9 cellular contexts compared by ENCODE assay signal in the genomic region with DNA sequence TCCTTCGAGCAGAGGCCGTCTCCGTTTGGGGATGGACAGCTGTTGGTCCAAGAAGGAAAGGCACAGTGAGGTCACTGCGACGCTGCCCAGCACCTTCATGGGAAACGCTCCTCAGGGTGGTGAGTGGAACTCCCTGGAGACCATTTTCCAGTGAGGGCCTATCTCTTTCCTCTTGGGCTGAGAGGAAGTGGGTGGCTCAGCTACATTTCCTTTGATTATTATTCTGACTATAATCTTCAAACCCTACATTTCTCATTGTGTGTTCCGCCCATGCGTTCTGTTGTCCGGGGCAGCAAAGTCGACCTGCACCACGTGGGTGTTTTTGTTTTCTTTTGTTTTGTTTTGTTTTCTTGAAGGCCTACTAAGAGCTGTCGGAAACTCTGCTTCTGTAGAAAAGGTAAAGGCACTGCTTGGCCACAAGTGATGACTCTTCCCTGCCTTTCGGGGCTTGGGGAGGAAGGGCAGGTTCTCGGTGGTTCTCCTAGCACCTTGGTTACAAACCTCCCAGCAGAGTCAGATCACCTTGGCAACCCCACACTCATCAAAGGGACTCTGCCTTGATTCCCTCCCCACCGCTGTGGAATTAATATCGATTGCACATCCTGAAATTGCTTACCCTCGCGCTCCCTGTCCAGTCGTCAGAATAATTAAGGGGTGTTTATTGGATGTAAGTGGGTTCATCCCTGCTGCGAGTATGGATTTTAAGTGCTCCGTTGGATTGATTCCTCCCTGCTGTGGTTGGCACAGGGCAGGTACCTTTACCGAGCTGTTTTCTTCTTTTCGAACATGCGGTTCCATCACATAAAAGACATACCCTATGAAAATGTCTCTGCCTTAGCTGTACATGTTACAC. TPM values are rescaled to one million over a fixed set of nuclear protein-coding genes. Genes with fewer than 3 reads are reported as not detected.
DNase-seq lines count a peak whose midpoint lies in the region; ATAC-seq, FAIRE-seq and TF ChIP-seq lines count a peak whose summit lies in the region.
"Had no signal": no experiment of that assay in that cellular context is flagged by ENCODE, and none has a peak within 500 bp of the region (broad histone marks: within the 10 kb centered on the region; RNA-seq: fewer than 3 reads in every experiment).

No MANE protein-coding gene starts in this region.

- no peak overlapping the region for H2AFZ ChIP-seq in parathyroid adenoma

- H3K4me3 Mint-ChIP-seq in T-helper 17 cell = peak overlapping the region; percentile 74

- DNase-seq in GM12892 (ENCODE audit: insufficient read length) (no peak), T-helper 17 cell (no peak), dermis microvascular lymphatic vessel endothelial cell (ENCODE audit: low read depth in 2 of 2) (peak; percentile 45 to 79), NCI-H2081 (lab: John Stamatoyannopoulos, UW) (no peak), HPDE6-E6E7 (ENCODE audit: extremely low spot score) (no peak)
- DNase-seq: activated gamma-delta T cell had no signal

- no peaks in the 10 kb centered on the region for H3K27me3 ChIP-seq in parathyroid adenoma (ENCODE audit: control insufficient read depth, insufficient read depth, low read length)

- H3K9me3 ChIP-seq in T-helper 17 cell (ENCODE audit: control insufficient read depth, low read length, poor library complexity, severe bottlenecking) (no peaks in the 10 kb centered on the region), parathyroid adenoma (ENCODE audit: control insufficient read depth, low read length) (no peaks in the 10 kb centered on the region)

- H3K4me3 ChIP-seq in parathyroid adenoma (ENCODE audit: low read depth, low read length) = no peak overlapping the region

- no peaks in the 10 kb centered on the region for H3K79me2 ChIP-seq in parathyroid adenoma

- TF ChIP-seq POLR2A in GM12892 (IDR thresholded peaks at IDR 0.05; ENCODE audit: low read depth, low read length) (no peak), GM18505 (IDR thresholded peaks at IDR 0.05; ENCODE audit: borderline replicate concordance, extremely low read depth, insufficient read depth, insufficient read length) (no peak)

- H3K4me1 Mint-ChIP-seq in T-helper 17 cell = peaks cover 24% of the 10 kb centered on the region

- no peak overlapping the region for H3K4me2 ChIP-seq in parathyroid adenoma (ENCODE audit: low read length)

- ATAC-seq in T-helper 17 cell (peak; percentile 31), GM18505 (IDR thresholded peaks at IDR 0.05; ENCODE audit: unreplicated experiment) (no peak), HG03460 (IDR thresholded peaks at IDR 0.05; ENCODE audit: unreplicated experiment) (no peak)

- peak overlapping the region; percentile 32 for H3K27ac ChIP-seq in parathyroid adenoma

- H3K4me1 ChIP-seq in parathyroid adenoma = no peaks in the 10 kb centered on the region

- peaks cover under 1% of the 10 kb centered on the region for H3K27me3 Mint-ChIP-seq in T-helper 17 cell

- H3K27ac Mint-ChIP-seq in T-helper 17 cell = peak overlapping the region; percentile 88

- no peaks in the 10 kb centered on the region for H3K36me3 ChIP-seq in parathyroid adenoma (ENCODE audit: control insufficient read depth, insufficient read depth, low read length)

- H3K9ac ChIP-seq in parathyroid adenoma = no peak overlapping the region

- FAIRE-seq in GM12892 (lab: Jason Lieb, UNC) = peak; percentile 48

- no peak for TF ChIP-seq CTCF in parathyroid adenoma (IDR thresholded peaks at IDR 0.05)

- no peaks in the 10 kb centered on the region for H3K36me3 Mint-ChIP-seq in T-helper 17 cell (ENCODE audit: low read depth)

RNA-seq across cellular contexts. Expression of a gene that starts 7.2 kb away (rescaled TPM):
- polyA plus RNA-seq in GM12892 (2012; ENCODE audit: missing spikeins) = 145 TPM
- 10 to 100 TPM; 14.6 to 36.4 TPM for total RNA-seq in T-helper 17 cell
- 39.2 and 77.8 TPM in 2 replicates for total RNA-seq in dermis microvascular lymphatic vessel endothelial cell

Comparison
In these comparisons a context has a peak if more than half of its experiments do, and no peak if none do; other contexts are left out.
1. DNase-seq: peak in dermis microvascular lymphatic vessel endothelial cell (2 of 2); none in GM12892 (single experiment), T-helper 17 cell (0 of 3), NCI-H2081 (0 of 2) and HPDE6-E6E7 (single experiment).